Comparison of ENCODE assay signal across 18 cellular contexts in the genomic region with DNA sequence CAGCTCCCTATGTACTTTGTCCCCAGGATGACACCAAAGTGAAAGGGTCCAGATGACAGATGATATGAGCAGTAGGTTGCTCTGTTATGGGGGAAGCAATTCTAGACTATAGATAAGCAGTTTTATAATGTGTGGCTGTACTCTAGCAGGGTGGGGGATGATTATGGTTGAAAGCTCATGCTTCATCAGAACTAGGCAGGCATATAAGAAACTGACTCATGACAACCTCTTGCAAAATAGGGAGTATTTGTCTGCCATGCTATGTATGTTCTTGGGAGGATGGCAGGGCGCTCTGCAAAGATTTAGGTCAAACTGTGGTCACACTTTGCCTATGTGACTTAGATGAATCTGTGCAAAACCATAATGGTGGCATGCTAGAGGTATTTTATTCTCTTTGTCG.
DNase-seq lines count a peak whose midpoint lies in the region; ATAC-seq and TF ChIP-seq lines count a peak whose summit lies in the region.
"Had no signal": no experiment of that assay in that cellular context is flagged by ENCODE, and none has a peak within 500 bp of the region (broad histone marks: within the 10 kb centered on the region; RNA-seq: fewer than 3 reads in every experiment).

No MANE protein-coding gene starts in this region.

- H3K36me3 ChIP-seq in HEK293 (ENCODE audit: control insufficient read depth in 2 of 2, insufficient read depth in 1 of 2, low read length in 2 of 2) (no peaks in the 10 kb centered on the region), trophoblast cell (ENCODE audit: control insufficient read depth in 1 of 2, insufficient read depth in 2 of 2, low read length in 2 of 2) (no peaks in the 10 kb centered on the region)
- H3K36me3 ChIP-seq: BE2C, Peyer's patch had no signal

- TF ChIP-seq CTCF in HEK293 (tag by site-specific recombination; IDR thresholded peaks at IDR 0.05) = no peak

- H4K12ac ChIP-seq in trophoblast cell (ENCODE audit: low read depth, low read length) = no peak overlapping the region

- peak overlapping the region; percentile 64 for H3K23ac ChIP-seq in trophoblast cell (ENCODE audit: low read length)

- H3K27ac Mint-ChIP-seq in activated naive CD8-positive, alpha-beta T cell treated with anti-CD3 and anti-CD28 coated beads, Interleukin-2, amount 50 U/mL, for 24 hours = no peak overlapping the region
- H3K27ac Mint-ChIP-seq: CD4-positive, alpha-beta memory T cell had no signal

- no peak overlapping the region for H3K4ac ChIP-seq in trophoblast cell (ENCODE audit: low read depth, low read length)

- no peak for ATAC-seq in activated naive CD8-positive, alpha-beta T cell treated with anti-CD3 and anti-CD28 coated beads, Interleukin-2, amount 50 U/mL, for 24 hours
- ATAC-seq: HepG2 had no signal

- no peak overlapping the region for H3K14ac ChIP-seq in trophoblast cell (ENCODE audit: low read length)

- H4K8ac ChIP-seq in trophoblast cell (ENCODE audit: low read depth, low read length) = no peak overlapping the region

- no peak overlapping the region for H2BK120ac ChIP-seq in trophoblast cell (ENCODE audit: insufficient read depth, low read length, poor library complexity)

- no peaks in the 10 kb centered on the region for H3K9me3 ChIP-seq in HEK293 (ENCODE audit: control insufficient read depth, insufficient read depth, low read depth, low read length)
- H3K9me3 ChIP-seq in trophoblast cell (ENCODE audit: insufficient read depth, low read depth, low read length) = no peaks in the 10 kb centered on the region
- H3K9me3 ChIP-seq: BE2C, Peyer's patch had no signal

- CTCF ChIA-PET in HEK293 (lab: Yijun Ruan, JAX) = interaction anchor here (0.6 to 2.3 kb wide), 7 partner anchors 11 to 771 kb away, joined by 3 to 21 read pairs (median 6); no protein-coding TSS in a partner anchor

- H2BK12ac ChIP-seq in trophoblast cell (ENCODE audit: low read length) = no peak overlapping the region

- no peak overlapping the region for H3K4me2 ChIP-seq in trophoblast cell (ENCODE audit: low read length)

- H3K9me3 Mint-ChIP-seq in activated naive CD8-positive, alpha-beta T cell treated with anti-CD3 and anti-CD28 coated beads, Interleukin-2, amount 50 U/mL, for 24 hours = no peaks in the 10 kb centered on the region
- H3K9me3 Mint-ChIP-seq: CD4-positive, alpha-beta memory T cell had no signal

- WGBS in trophoblast cell (ENCODE audit: extremely low coverage, insufficient coverage, insufficient read length) = no CpG with 5 or more reads among the region's 2 CpGs

- no peak overlapping the region for H2AFZ ChIP-seq in trophoblast cell (ENCODE audit: insufficient read depth, low read length, poor library complexity)

- POLR2A ChIA-PET in HEK293 (lab: Yijun Ruan, JAX) = interaction anchor here (2.4 kb wide), 1 partner anchor 208 kb away, joined by 10 read pairs; a partner anchor contains a TSS

- no peaks in the 10 kb centered on the region for H3K4me1 Mint-ChIP-seq in activated naive CD8-positive, alpha-beta T cell treated with anti-CD3 and anti-CD28 coated beads, Interleukin-2, amount 50 U/mL, for 24 hours
- H3K4me1 Mint-ChIP-seq: CD4-positive, alpha-beta memory T cell had no signal

- no peaks in the 10 kb centered on the region for H3K36me3 Mint-ChIP-seq in activated naive CD8-positive, alpha-beta T cell treated with anti-CD3 and anti-CD28 coated beads, Interleukin-2, amount 50 U/mL, for 24 hours (ENCODE audit: low read depth)
- H3K36me3 Mint-ChIP-seq: CD4-positive, alpha-beta memory T cell had no signal

- H3K27me3 Mint-ChIP-seq in activated naive CD8-positive, alpha-beta T cell treated with anti-CD3 and anti-CD28 coated beads, Interleukin-2, amount 50 U/mL, for 24 hours = no peaks in the 10 kb centered on the region

- H3K4me3 ChIP-seq in HEK293 (ENCODE audit: low read depth, low read length) (no peak overlapping the region), trophoblast cell (ENCODE audit: low read depth, low read length) (no peak overlapping the region)
- H3K4me3 ChIP-seq: Peyer's patch had no signal

- H3K4me1 ChIP-seq in HEK293 (ENCODE audit: control insufficient read depth, insufficient read depth, low read length) (no peaks in the 10 kb centered on the region), trophoblast cell (ENCODE audit: control insufficient read depth in 1 of 2, insufficient read depth in 2 of 2, low read length in 2 of 2) (no peaks in the 10 kb centered on the region)
- H3K4me1 ChIP-seq: BE2C, Peyer's patch had no signal

- DNase-seq in NCI-H146 (lab: John Stamatoyannopoulos, UW) = peak; percentile 46
- peak; percentile 78 for DNase-seq in amniotic epithelial cell (ENCODE audit: low read depth)
- peak in 1 of 2 donors; percentile 20 for DNase-seq in trophoblast cell
- DNase-seq in occipital lobe (lab: John Stamatoyannopoulos, UW) = no peak
- DNase-seq in globus pallidus (ENCODE audit: low spot score) = no peak
- DNase-seq in activated naive CD8-positive, alpha-beta T cell treated with anti-CD3 and anti-CD28 coated beads, Interleukin-2, amount 50 U/mL, for 24 hours = no peak
- DNase-seq: BE2C; CD4-positive, alpha-beta memory T cell; DND-41; GDM1; MM.1S; NCI-H1694 treated with DMSO at 0.1 percent for 48 hours; NCI-H446; NCI-H748 treated with DMSO at 0.1 percent for 48 hours; Peyer's patch; SHP77 had no signal

- H3K27ac ChIP-seq in HEK293 (ENCODE audit: extremely low read depth, low read depth, low read length) (no peak overlapping the region), trophoblast cell (ENCODE audit: low read depth, low read length) (no peak overlapping the region)
- H3K27ac ChIP-seq: Peyer's patch had no signal

- no peak overlapping the region for H3K18ac ChIP-seq in trophoblast cell (ENCODE audit: low read length)

- H3K27me3 ChIP-seq in trophoblast cell (ENCODE audit: insufficient read depth, low read length) = no peaks in the 10 kb centered on the region
- H3K27me3 ChIP-seq: BE2C, Peyer's patch had no signal

- no peak overlapping the region for H4K91ac ChIP-seq in trophoblast cell (ENCODE audit: low read depth, low read length)

- H3K79me1 ChIP-seq in trophoblast cell (ENCODE audit: low read length) = no peaks in the 10 kb centered on the region

- H2BK5ac ChIP-seq in trophoblast cell (ENCODE audit: low read depth, low read length, poor library complexity) = no peak overlapping the region

- no peak overlapping the region for H2AK5ac ChIP-seq in trophoblast cell (ENCODE audit: low read length)

- H3K79me2 ChIP-seq in trophoblast cell (ENCODE audit: control insufficient read depth, insufficient read depth, low read length, poor library complexity) = no peaks in the 10 kb centered on the region

- no peak overlapping the region for H3K9ac ChIP-seq in trophoblast cell (ENCODE audit: low read length)

- H3K4me3 Mint-ChIP-seq in activated naive CD8-positive, alpha-beta T cell treated with anti-CD3 and anti-CD28 coated beads, Interleukin-2, amount 50 U/mL, for 24 hours = no peak overlapping the region
- H3K4me3 Mint-ChIP-seq: CD4-positive, alpha-beta memory T cell had no signal

TF ChIP-seq in HEK293, 187 proteins besides CTCF, POLR2A, EP300 and RAD21:
- TF ChIP-seq, protein P1, sequence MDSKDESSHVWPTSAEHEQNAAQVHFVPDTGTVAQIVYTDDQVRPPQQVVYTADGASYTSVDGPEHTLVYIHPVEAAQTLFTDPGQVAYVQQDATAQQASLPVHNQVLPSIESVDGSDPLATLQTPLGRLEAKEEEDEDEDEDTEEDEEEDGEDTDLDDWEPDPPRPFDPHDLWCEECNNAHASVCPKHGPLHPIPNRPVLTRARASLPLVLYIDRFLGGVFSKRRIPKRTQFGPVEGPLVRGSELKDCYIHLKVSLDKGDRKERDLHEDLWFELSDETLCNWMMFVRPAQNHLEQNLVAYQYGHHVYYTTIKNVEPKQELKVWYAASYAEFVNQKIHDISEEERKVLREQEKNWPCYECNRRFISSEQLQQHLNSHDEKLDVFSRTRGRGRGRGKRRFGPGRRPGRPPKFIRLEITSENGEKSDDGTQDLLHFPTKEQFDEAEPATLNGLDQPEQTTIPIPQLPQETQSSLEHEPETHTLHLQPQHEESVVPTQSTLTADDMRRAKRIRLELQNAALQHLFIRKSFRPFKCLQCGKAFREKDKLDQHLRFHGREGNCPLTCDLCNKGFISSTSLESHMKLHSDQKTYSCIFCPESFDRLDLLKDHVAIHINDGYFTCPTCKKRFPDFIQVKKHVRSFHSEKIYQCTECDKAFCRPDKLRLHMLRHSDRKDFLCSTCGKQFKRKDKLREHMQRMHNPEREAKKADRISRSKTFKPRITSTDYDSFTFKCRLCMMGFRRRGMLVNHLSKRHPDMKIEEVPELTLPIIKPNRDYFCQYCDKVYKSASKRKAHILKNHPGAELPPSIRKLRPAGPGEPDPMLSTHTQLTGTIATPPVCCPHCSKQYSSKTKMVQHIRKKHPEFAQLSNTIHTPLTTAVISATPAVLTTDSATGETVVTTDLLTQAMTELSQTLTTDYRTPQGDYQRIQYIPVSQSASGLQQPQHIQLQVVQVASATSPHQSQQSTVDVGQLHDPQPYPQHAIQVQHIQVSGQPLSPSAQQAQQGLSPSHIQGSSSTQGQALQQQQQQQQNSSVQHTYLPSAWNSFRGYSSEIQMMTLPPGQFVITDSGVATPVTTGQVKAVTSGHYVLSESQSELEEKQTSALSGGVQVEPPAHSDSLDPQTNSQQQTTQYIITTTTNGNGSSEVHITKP (tag by site-specific recombination; IDR thresholded peaks at IDR 0.05) = no peak
- TF ChIP-seq TRIM28 (IDR thresholded peaks at IDR 0.05; ENCODE audit: borderline replicate concordance, low read length) = 0 out of 2 replicates have a peak, but pooled peaks have one; percentile 51
TF ChIP-seq in HEK293: peak in this region for 1.

Comparison
In these comparisons a context has a peak if more than half of its experiments do, and no peak if none do; other contexts are left out.
1. DNase-seq: peak in NCI-H146 (single experiment) and amniotic epithelial cell (single experiment); none in occipital lobe (single experiment), globus pallidus (single experiment) and activated naive CD8-positive, alpha-beta T cell treated with anti-CD3 and anti-CD28 coated beads, Interleukin-2, amount 50 U/mL, for 24 hours (single experiment).